In the genomic region with DNA sequence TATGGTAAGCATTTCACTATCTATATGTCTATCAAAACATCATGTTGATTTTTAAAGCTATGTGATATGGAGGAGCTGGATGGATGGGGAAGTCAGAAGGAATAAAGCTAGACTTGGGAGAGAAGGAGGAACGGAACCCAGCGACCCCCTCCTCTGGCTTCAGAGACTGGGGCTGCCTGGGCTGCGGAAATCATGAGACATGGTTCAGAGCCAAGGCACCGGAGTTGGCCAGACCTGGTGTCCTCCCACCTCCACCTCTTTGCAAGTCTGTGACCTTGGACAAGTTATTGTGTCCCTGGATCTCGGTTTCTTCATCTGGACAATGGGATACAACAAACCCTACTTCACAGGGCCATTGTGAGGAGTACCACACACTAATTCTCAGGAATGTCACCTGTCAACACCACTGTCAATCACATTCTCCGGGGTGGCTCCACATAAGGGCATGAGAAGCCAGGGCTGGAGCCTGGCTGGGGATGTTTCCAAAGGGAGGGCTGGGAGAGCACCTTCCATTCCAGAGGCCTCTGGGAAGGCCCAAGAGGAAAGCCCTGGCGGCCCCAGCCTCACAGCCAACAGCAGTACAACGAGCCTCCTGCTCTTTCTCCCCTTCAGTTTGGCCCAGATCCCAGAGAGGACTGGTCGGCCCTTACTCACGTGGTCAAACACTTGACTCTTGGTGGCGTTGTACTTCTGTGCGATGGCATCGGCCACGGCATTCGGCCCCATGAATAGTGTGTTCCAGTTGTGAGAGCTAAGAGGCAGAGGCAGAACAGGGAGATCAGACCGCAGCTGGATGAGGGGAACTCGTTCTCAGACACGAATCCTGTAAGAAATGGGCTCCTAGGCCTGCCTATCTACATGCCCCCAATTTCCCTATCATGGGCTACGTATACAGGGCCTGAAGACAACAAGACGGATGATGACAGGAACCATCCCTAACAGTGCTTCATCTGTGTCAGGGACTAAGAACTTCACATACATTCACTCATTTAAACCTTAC, we compare ENCODE assay signal across 9 cellular contexts.
"Had no signal": no experiment of that assay in that cellular context is flagged by ENCODE, and none has a peak within 500 bp of the region (broad histone marks: within the 10 kb centered on the region; RNA-seq: fewer than 3 reads in every experiment).

No MANE protein-coding gene starts in this region.

- H3K4me1 ChIP-seq: HAP-1 had no signal

- H3K4me3 Mint-ChIP-seq: HFFc6, IgD-negative memory B cell had no signal

- H2AFZ ChIP-seq: GM23248 had no signal

- H3K27me3 Mint-ChIP-seq: IgD-negative memory B cell had no signal

- H3K9me3 ChIP-seq: HAP-1 had no signal

- H3K27ac Mint-ChIP-seq: HFFc6 had no signal

- H3K4me1 Mint-ChIP-seq: IgD-negative memory B cell had no signal

- DNase-seq: GM23248, GOT3, H7, HFFc6 had no signal

- H3K27ac ChIP-seq: GM23248, HL-60 had no signal

- FAIRE-seq: HepG2 had no signal

- H3K9me3 Mint-ChIP-seq: HFFc6, IgD-negative memory B cell had no signal

- ATAC-seq: HCT116, HepG2 had no signal

- H3K4me3 ChIP-seq: GM23248, HAP-1 had no signal
